Comparison of ENCODE assay signal across 1 cellular context in the genomic region with DNA sequence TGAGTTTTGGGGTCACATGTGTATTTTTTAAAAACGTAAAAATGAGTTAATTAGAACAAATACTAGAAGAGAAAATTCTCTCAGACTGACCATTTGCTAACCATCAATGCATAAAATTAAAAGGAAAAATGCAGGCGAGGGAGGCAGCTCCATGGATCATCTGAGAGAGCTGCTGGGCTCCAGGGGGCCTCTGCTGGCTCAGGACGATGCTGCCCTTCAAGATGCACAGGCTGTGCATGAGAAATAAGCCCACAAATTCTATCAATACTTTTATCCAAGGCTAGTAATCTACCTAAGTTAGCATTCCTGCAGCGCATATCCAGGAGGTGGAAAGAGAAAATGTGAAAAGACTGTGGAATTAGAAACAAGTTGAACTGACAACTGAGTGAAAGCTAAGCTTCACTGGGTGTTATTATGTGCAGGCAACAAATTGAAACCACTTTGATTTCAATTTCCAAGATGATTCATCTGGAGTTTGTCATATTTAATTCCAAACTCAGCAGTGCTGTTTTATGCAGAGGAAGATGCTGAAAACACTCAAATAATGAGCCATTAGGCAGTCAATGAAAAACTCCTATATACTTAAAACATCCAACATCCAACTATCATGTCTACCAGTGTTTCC.
TF ChIP-seq lines count a peak whose summit lies in the region.

No MANE protein-coding gene starts in this region.

TF ChIP-seq in SK-N-SH, 30 proteins besides CTCF, POLR2A, EP300 and RAD21 (continued from another document):
- TF ChIP-seq ELF1 (IDR thresholded peaks at IDR 0.05) = no peak
- TF ChIP-seq, protein P1, sequence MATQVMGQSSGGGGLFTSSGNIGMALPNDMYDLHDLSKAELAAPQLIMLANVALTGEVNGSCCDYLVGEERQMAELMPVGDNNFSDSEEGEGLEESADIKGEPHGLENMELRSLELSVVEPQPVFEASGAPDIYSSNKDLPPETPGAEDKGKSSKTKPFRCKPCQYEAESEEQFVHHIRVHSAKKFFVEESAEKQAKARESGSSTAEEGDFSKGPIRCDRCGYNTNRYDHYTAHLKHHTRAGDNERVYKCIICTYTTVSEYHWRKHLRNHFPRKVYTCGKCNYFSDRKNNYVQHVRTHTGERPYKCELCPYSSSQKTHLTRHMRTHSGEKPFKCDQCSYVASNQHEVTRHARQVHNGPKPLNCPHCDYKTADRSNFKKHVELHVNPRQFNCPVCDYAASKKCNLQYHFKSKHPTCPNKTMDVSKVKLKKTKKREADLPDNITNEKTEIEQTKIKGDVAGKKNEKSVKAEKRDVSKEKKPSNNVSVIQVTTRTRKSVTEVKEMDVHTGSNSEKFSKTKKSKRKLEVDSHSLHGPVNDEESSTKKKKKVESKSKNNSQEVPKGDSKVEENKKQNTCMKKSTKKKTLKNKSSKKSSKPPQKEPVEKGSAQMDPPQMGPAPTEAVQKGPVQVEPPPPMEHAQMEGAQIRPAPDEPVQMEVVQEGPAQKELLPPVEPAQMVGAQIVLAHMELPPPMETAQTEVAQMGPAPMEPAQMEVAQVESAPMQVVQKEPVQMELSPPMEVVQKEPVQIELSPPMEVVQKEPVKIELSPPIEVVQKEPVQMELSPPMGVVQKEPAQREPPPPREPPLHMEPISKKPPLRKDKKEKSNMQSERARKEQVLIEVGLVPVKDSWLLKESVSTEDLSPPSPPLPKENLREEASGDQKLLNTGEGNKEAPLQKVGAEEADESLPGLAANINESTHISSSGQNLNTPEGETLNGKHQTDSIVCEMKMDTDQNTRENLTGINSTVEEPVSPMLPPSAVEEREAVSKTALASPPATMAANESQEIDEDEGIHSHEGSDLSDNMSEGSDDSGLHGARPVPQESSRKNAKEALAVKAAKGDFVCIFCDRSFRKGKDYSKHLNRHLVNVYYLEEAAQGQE (IDR thresholded peaks at IDR 0.05; ENCODE audit: low read depth, low read length) = no peak
- no peak for TF ChIP-seq POLR2AphosphoS5 (IDR thresholded peaks at IDR 0.05; ENCODE audit: low read depth, low read length)
- TF ChIP-seq EZH2phosphoT487 (IDR thresholded peaks at IDR 0.05; ENCODE audit: borderline replicate concordance, low read depth) = no peak
- TF ChIP-seq YY1 (IDR thresholded peaks at IDR 0.05; ENCODE audit: low read depth) = no peak
- peak; percentile 35; the same call in 1 of the 2 replicates for TF ChIP-seq TCF12 (IDR thresholded peaks at IDR 0.05)
- no peak for TF ChIP-seq RXRA (IDR thresholded peaks at IDR 0.05; ENCODE audit: borderline replicate concordance, low read depth)
- TF ChIP-seq, protein P2, sequence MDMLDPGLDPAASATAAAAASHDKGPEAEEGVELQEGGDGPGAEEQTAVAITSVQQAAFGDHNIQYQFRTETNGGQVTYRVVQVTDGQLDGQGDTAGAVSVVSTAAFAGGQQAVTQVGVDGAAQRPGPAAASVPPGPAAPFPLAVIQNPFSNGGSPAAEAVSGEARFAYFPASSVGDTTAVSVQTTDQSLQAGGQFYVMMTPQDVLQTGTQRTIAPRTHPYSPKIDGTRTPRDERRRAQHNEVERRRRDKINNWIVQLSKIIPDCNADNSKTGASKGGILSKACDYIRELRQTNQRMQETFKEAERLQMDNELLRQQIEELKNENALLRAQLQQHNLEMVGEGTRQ (IDR thresholded peaks at IDR 0.05; ENCODE audit: borderline replicate concordance, low read depth, low read length) = no peak
- no peak for TF ChIP-seq SIN3A (IDR thresholded peaks at IDR 0.05; ENCODE audit: borderline replicate concordance, low read depth, low read length)
